33 cellular contexts compared by ENCODE assay signal in the genomic region with DNA sequence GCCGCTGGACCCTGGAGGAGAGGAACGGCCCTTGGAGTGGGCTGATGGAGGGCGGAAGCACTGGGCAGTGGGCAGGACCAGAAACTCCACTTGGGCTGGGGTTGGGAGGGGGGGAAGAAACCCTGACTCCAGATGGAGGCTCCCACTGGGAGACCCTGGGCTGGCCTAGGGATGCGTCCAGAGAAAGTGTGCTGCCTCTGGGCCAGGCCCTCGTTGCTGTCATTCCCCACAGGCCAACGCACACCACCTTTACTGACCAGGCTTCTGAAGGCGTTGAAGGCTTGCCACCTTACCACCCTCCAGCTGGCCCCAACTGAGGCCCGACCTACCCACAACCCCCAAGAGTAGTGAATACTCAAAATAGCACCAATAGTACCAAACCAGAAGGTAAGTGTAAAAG. TPM values are rescaled to one million over a fixed set of nuclear protein-coding genes. Genes with fewer than 3 reads are reported as not detected.
"Had no signal": no experiment of that assay in that cellular context is flagged by ENCODE, and none has a peak within 500 bp of the region (broad histone marks: within the 10 kb centered on the region; RNA-seq: fewer than 3 reads in every experiment).

No MANE protein-coding gene starts in this region.

- H3K9me3 Mint-ChIP-seq: activated naive CD8-positive, alpha-beta T cell treated with anti-CD3 and anti-CD28 coated beads, Interleukin-2, amount 10 ng/mL, durations not matched to agents 7 days and 5 days; activated T-helper 17 cell treated with anti-CD3 and anti-CD28 coated beads, Interleukin-2, amount 50 U/mL, for 72 hours had no signal

- DNase-seq: activated CD4-positive, alpha-beta memory T cell treated with anti-CD3 and anti-CD28 coated beads, Interleukin-2, amount 10 ng/mL, durations not matched to agents 7 days and 5 days; activated CD4-positive, alpha-beta T cell treated with anti-CD3 and anti-CD28 coated beads for 1 hour; activated CD4-positive, alpha-beta T cell treated with anti-CD3 and anti-CD28 coated beads for 48 hours; activated CD4-positive, CD25-positive, alpha-beta regulatory T cell; activated CD8-positive, alpha-beta memory T cell treated with anti-CD3 and anti-CD28 coated beads for 24 hours; activated CD8-positive, alpha-beta memory T cell treated with anti-CD3 and anti-CD28 coated beads, Interleukin-2, amount 10 ng/mL, durations not matched to agents 7 days and 5 days; activated CD8-positive, alpha-beta memory T cell treated with anti-CD3 and anti-CD28 coated beads, Interleukin-2, amount 50 U/mL, for 48 hours; activated effector memory CD4-positive, alpha-beta T cell treated with anti-CD3 and anti-CD28 coated beads, Interleukin-2, amount 50 U/mL, for 16 hours; activated naive CD4-positive, alpha-beta T cell; activated naive CD4-positive, alpha-beta T cell treated with anti-CD3 and anti-CD28 coated beads, Interleukin-2, amount 50 U/mL, for 16 hours; activated naive CD8-positive, alpha-beta T cell treated with anti-CD3 and anti-CD28 coated beads, Interleukin-2, amount 10 ng/mL, durations not matched to agents 7 days and 5 days; activated T-cell treated with anti-CD3 and anti-CD28 coated beads, Interleukin-2, amount 50 U/mL, for 48 hours; adrenal gland; body of pancreas; Karpas-422; MM.1S; MV-4-11; NCI-H1092; NCI-H1436 treated with DMSO at 0.1 percent for 48 hours; NCI-H1694 treated with DMSO at 0.1 percent for 48 hours; NCI-H2029; NCI-H345; NCI-H524 treated with DMSO at 0.1 percent for 48 hours; Peyer's patch; Right ventricle myocardium superior; SW 1271; T-helper 1 cell; T-helper 2 cell; T-helper 9 cell had no signal

- H3K9me3 ChIP-seq: adrenal gland, body of pancreas, breast epithelium, Peyer's patch had no signal

- H3K27ac Mint-ChIP-seq: activated CD4-positive, alpha-beta memory T cell treated with anti-CD3 and anti-CD28 coated beads, Interleukin-2, amount 10 ng/mL, durations not matched to agents 7 days and 5 days; activated CD8-positive, alpha-beta memory T cell treated with anti-CD3 and anti-CD28 coated beads, Interleukin-2, amount 10 ng/mL, durations not matched to agents 7 days and 5 days; activated naive CD8-positive, alpha-beta T cell treated with anti-CD3 and anti-CD28 coated beads, Interleukin-2, amount 10 ng/mL, durations not matched to agents 7 days and 5 days; activated T-helper 17 cell treated with anti-CD3 and anti-CD28 coated beads, Interleukin-2, amount 50 U/mL, for 72 hours had no signal

- H3K4me1 ChIP-seq: adrenal gland, breast epithelium had no signal

- ATAC-seq: activated CD8-positive, alpha-beta memory T cell treated with anti-CD3 and anti-CD28 coated beads, Interleukin-2, amount 10 ng/mL, durations not matched to agents 7 days and 5 days; activated T-helper 17 cell treated with anti-CD3 and anti-CD28 coated beads, Interleukin-2, amount 50 U/mL, for 72 hours; body of pancreas had no signal

- H3K4me3 Mint-ChIP-seq: activated CD4-positive, alpha-beta memory T cell treated with anti-CD3 and anti-CD28 coated beads, Interleukin-2, amount 10 ng/mL, durations not matched to agents 7 days and 5 days; activated CD8-positive, alpha-beta memory T cell treated with anti-CD3 and anti-CD28 coated beads, Interleukin-2, amount 10 ng/mL, durations not matched to agents 7 days and 5 days; activated naive CD8-positive, alpha-beta T cell treated with anti-CD3 and anti-CD28 coated beads, Interleukin-2, amount 10 ng/mL, durations not matched to agents 7 days and 5 days; activated T-helper 17 cell treated with anti-CD3 and anti-CD28 coated beads, Interleukin-2, amount 50 U/mL, for 72 hours had no signal

- H3K4me3 ChIP-seq: adrenal gland, body of pancreas, breast epithelium, Peyer's patch had no signal

- H3K27me3 Mint-ChIP-seq: activated T-helper 17 cell treated with anti-CD3 and anti-CD28 coated beads, Interleukin-2, amount 50 U/mL, for 72 hours had no signal

- H3K27me3 ChIP-seq: adrenal gland, body of pancreas, breast epithelium, Peyer's patch had no signal

- H3K27ac ChIP-seq: adrenal gland, body of pancreas, breast epithelium, Peyer's patch, VCaP had no signal

- FAIRE-seq: astrocyte had no signal

RNA-seq across cellular contexts. Expression of gene LTK, which starts 28.4 kb away (rescaled TPM):
- total RNA-seq: body of pancreas had no signal
